In the genomic region with DNA sequence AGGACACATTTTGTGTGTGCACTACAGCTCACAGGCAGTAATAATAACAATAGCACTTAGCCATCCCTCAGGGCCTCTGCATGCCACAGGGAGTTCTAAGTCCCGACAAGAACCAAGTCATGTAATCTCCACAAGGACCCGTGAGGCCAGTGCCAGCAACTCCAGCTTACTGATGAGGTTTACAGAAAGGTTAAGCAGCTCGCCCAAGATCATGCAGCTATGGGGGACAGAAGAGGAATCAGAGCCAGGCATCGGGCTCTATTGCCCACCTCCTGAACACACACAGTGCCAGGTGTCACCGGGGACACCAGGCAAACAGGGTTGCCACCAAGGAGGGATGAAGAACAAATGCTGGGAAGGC, we compare ENCODE assay signal across 17 cellular contexts.
"Had no signal": no experiment of that assay in that cellular context is flagged by ENCODE, and none has a peak within 500 bp of the region (broad histone marks: within the 10 kb centered on the region; RNA-seq: fewer than 3 reads in every experiment).

No MANE protein-coding gene starts in this region.

- DNase-seq: activated CD4-positive, alpha-beta T cell treated with anti-CD3 and anti-CD28 coated beads, Interleukin-2, amount 10 ng/mL, durations not matched to agents 24 days and 14 days; activated CD4-positive, CD25-positive, alpha-beta regulatory T cell; activated naive CD8-positive, alpha-beta T cell treated with anti-CD3 and anti-CD28 coated beads for 36 hours; amygdala; dorsolateral prefrontal cortex; erythroblast; naive thymus-derived CD4-positive, alpha-beta T cell; psoas muscle; SJCRH30; stimulated activated CD4-positive, alpha-beta T cell treated with anti-CD3 and anti-CD28 coated beads, Interleukin-4, amount 100 ng/mL, for 4 hours; stimulated activated CD8-positive, alpha-beta memory T cell treated with anti-CD3 and anti-CD28 coated beads, Interleukin-4, amount 100 ng/mL, for 48 hours; stimulated activated naive CD4-positive, alpha-beta T cell treated with Interleukin-2 at 50 U/mL for 16 hours; upper lobe of left lung had no signal

- H3K4me3 Mint-ChIP-seq: activated CD4-positive, alpha-beta T cell treated with anti-CD3 and anti-CD28 coated beads, Interleukin-2, amount 10 ng/mL, durations not matched to agents 24 days and 14 days; activated naive CD8-positive, alpha-beta T cell treated with anti-CD3 and anti-CD28 coated beads for 36 hours; activated T-helper 1 cell treated with anti-CD3 and anti-CD28 coated beads, Interleukin-12 subunit alpha, Interleukin-12 subunit beta, Interleukin-2, Interleukin-4 antibody, amounts not matched to agents 30 ng/mL and 10 ng/mL and 1 ng/mL, durations not matched to agents 14 hours and 24 hours and 36 hours; naive thymus-derived CD4-positive, alpha-beta T cell had no signal

- H3K4me3 ChIP-seq: dorsolateral prefrontal cortex, gastroesophageal sphincter, psoas muscle, SJCRH30, suprapubic skin, upper lobe of left lung had no signal

- H3K9me3 ChIP-seq: gastroesophageal sphincter, psoas muscle, SJCRH30, suprapubic skin, upper lobe of left lung had no signal

- H3K36me3 Mint-ChIP-seq: activated naive CD8-positive, alpha-beta T cell treated with anti-CD3 and anti-CD28 coated beads for 36 hours; naive thymus-derived CD4-positive, alpha-beta T cell had no signal

- ATAC-seq: gastroesophageal sphincter; left lobe of liver; naive thymus-derived CD4-positive, alpha-beta T cell; psoas muscle had no signal

- H3K27ac ChIP-seq: dorsolateral prefrontal cortex, psoas muscle, SJCRH30, suprapubic skin, upper lobe of left lung had no signal

- H3K4me1 ChIP-seq: psoas muscle, SJCRH30, suprapubic skin, upper lobe of left lung had no signal

- H3K9me3 Mint-ChIP-seq: activated CD4-positive, alpha-beta T cell treated with anti-CD3 and anti-CD28 coated beads, Interleukin-2, amount 10 ng/mL, durations not matched to agents 24 days and 14 days; activated naive CD8-positive, alpha-beta T cell treated with anti-CD3 and anti-CD28 coated beads for 36 hours; activated T-helper 1 cell treated with anti-CD3 and anti-CD28 coated beads, Interleukin-12 subunit alpha, Interleukin-12 subunit beta, Interleukin-2, Interleukin-4 antibody, amounts not matched to agents 30 ng/mL and 10 ng/mL and 1 ng/mL, durations not matched to agents 14 hours and 24 hours and 36 hours had no signal

- H3K27me3 ChIP-seq: dorsolateral prefrontal cortex, gastroesophageal sphincter, suprapubic skin, upper lobe of left lung had no signal

- H3K27ac Mint-ChIP-seq: activated CD4-positive, alpha-beta T cell treated with anti-CD3 and anti-CD28 coated beads, Interleukin-2, amount 10 ng/mL, durations not matched to agents 24 days and 14 days; activated naive CD8-positive, alpha-beta T cell treated with anti-CD3 and anti-CD28 coated beads for 36 hours; activated T-helper 1 cell treated with anti-CD3 and anti-CD28 coated beads, Interleukin-12 subunit alpha, Interleukin-12 subunit beta, Interleukin-2, Interleukin-4 antibody, amounts not matched to agents 30 ng/mL and 10 ng/mL and 1 ng/mL, durations not matched to agents 14 hours and 24 hours and 36 hours; naive thymus-derived CD4-positive, alpha-beta T cell had no signal

- H3K36me3 ChIP-seq: gastroesophageal sphincter, SJCRH30, suprapubic skin, upper lobe of left lung had no signal

- H3K4me1 Mint-ChIP-seq: activated CD4-positive, alpha-beta T cell treated with anti-CD3 and anti-CD28 coated beads, Interleukin-2, amount 10 ng/mL, durations not matched to agents 24 days and 14 days; activated naive CD8-positive, alpha-beta T cell treated with anti-CD3 and anti-CD28 coated beads for 36 hours; naive thymus-derived CD4-positive, alpha-beta T cell had no signal
